Comparison of ENCODE assay signal across 8 cellular contexts in genomic region chr6:43334466-43335095, GRCh38. TPM values are rescaled to one million over a fixed set of nuclear protein-coding genes. Genes with fewer than 3 reads are reported as not detected.
DNase-seq lines count a peak whose midpoint lies in the region; ATAC-seq and TF ChIP-seq lines count a peak whose summit lies in the region.

No MANE protein-coding gene starts in this region.

- CTCF ChIA-PET in Panc1 (lab: Charles Lee), result interaction anchor here (0.6 to 1.2 kb wide), 4 partner anchors 14 to 71 kb away, joined by 3 to 9 read pairs (median 3); partner anchors contain the start of gene CRIP3

- intact Hi-C loops in Panc1 (cut with micrococcal nuclease; ENCODE audit: unreplicated experiment), result loop anchor here (2.0 kb wide), 1 partner anchor 72 kb away; no protein-coding TSS in a partner anchor

- H3K4me1 ChIP-seq in BE2C, result no peaks in the 10 kb centered on the region
- H3K4me1 ChIP-seq in HAP-1, result no peaks in the 10 kb centered on the region
- H3K4me1 ChIP-seq in Panc1 (ENCODE audit: control insufficient read depth, insufficient read depth, low read length), result no peaks in the 10 kb centered on the region
- H3K4me1 ChIP-seq in neutrophil (ENCODE audit: control insufficient read depth in 1 of 2, insufficient read depth in 1 of 2, low read depth in 1 of 2, low read length in 1 of 2), result peaks cover 35 to 42% of the 10 kb centered on the region in 2 experiments

- no TSS peak for BruUV-seq in Panc1 (replicated peaks; lab: Mats Ljungman, UMichigan)

- TF ChIP-seq POLR2A in erythroblast (IDR thresholded peaks at IDR 0.05; ENCODE audit: low read length), result no peak

- DNase-seq in BE2C (no peak), HAP-1 (ENCODE audit: low spot score in 2 of 2) (peak; percentile 32 to 81), Panc1 (ENCODE audit: low read depth, low spot score) (peak; percentile 46), erythroblast (lab: John Stamatoyannopoulos, UW) (peak; percentile 33 to 48), UCSD-AML1 (lab: John Stamatoyannopoulos, UW; ENCODE audit: unreplicated experiment) (no peak)
- no peak for DNase-seq in stimulated activated naive CD8-positive, alpha-beta T cell treated with anti-CD3 and anti-CD28 coated beads, Interleukin-15, Interleukin-2, amounts not matched to agents 100 U/mL and 50 U/mL, for 24 hours

- H3K9me3 ChIP-seq in BE2C, result no peaks in the 10 kb centered on the region
- no peaks in the 10 kb centered on the region for H3K9me3 ChIP-seq in HAP-1
- no peaks in the 10 kb centered on the region for H3K9me3 ChIP-seq in Panc1 (ENCODE audit: control insufficient read depth, insufficient read depth, low read depth, low read length)
- no peaks in the 10 kb centered on the region for H3K9me3 ChIP-seq in neutrophil

- in situ Hi-C loops in HAP-1 (cut with MboI; ENCODE audit: low sequenced_read_pairs), result loop anchor here (5.0 kb wide), 1 partner anchor 72 kb away; no protein-coding TSS in a partner anchor
- in situ Hi-C loops in Panc1 (cut with HindIII; ENCODE audit: low pct_unique_long_range_greater_than_20kb, low sequenced_read_pairs), result no loop called here

- H3K36me3 ChIP-seq in BE2C (peaks cover 12% of the 10 kb centered on the region), HAP-1 (replicated peaks) (peaks cover 16% of the 10 kb centered on the region), Panc1 (ENCODE audit: control insufficient read depth, insufficient read depth, low read length) (peaks cover 9% of the 10 kb centered on the region), neutrophil (peaks cover 33% of the 10 kb centered on the region)

- H3K27me3 ChIP-seq in BE2C (no peaks in the 10 kb centered on the region), HAP-1 (ENCODE audit: low read depth) (no peaks in the 10 kb centered on the region), Panc1 (ENCODE audit: control insufficient read depth, insufficient read depth, low read length) (no peaks in the 10 kb centered on the region), neutrophil (no peaks in the 10 kb centered on the region)

- TF ChIP-seq CTCF in BE2C (IDR thresholded peaks at IDR 0.05; ENCODE audit: low read depth, low read length) (peak; percentile 62), Panc1 (IDR thresholded peaks at IDR 0.05) (peak; percentile 67), neutrophil (IDR thresholded peaks at IDR 0.05) (peak; percentile 17)

- POLR2A ChIA-PET in Panc1 (lab: Charles Lee), result interaction anchor here (1.2 kb wide), 1 partner anchor 14 kb away, joined by 3 read pairs; no protein-coding TSS in a partner anchor

- ATAC-seq in Panc1, result peak; percentile 90
- ATAC-seq in GM18867 (IDR thresholded peaks at IDR 0.05; ENCODE audit: unreplicated experiment), result no peak
- ATAC-seq in stimulated activated naive CD8-positive, alpha-beta T cell treated with anti-CD3 and anti-CD28 coated beads, Interleukin-15, Interleukin-2, amounts not matched to agents 100 U/mL and 50 U/mL, for 24 hours, result no peak

- H3K4me3 ChIP-seq in BE2C (ENCODE audit: low read depth, low read length), result no peak overlapping the region
- no peak overlapping the region for H3K4me3 ChIP-seq in HAP-1
- H3K4me3 ChIP-seq in Panc1 (ENCODE audit: low read depth in 2 of 2, low read length in 2 of 2), result no peak overlapping the region
- H3K4me3 ChIP-seq in neutrophil (ENCODE audit: low read depth in 1 of 2, low read length in 1 of 2), result no peak overlapping the region

- H3K27ac ChIP-seq in Panc1 (ENCODE audit: low read length) (no peak overlapping the region), neutrophil (no peak overlapping the region)

RNA-seq across cellular contexts. Expression of gene CRIP3, which starts 26.0 kb away (rescaled TPM):
- polyA plus RNA-seq in BE2C (2012; ENCODE audit: insufficient read depth, insufficient read length, low read depth), result 2.1 TPM
- 0.64 TPM for total RNA-seq in Panc1 (2021; ENCODE audit: unreplicated experiment)
- polyA plus RNA-seq in Panc1 (2012; ENCODE audit: insufficient read length), result 0.44 TPM

RNA-seq across cellular contexts. Expression of gene ZNF318, which starts 34.9 kb away (rescaled TPM):
- 13.8 TPM for polyA plus RNA-seq in BE2C (2012; ENCODE audit: insufficient read depth, insufficient read length, low read depth)
- 28.0 TPM for total RNA-seq in Panc1 (2021; ENCODE audit: unreplicated experiment)
- 10.6 TPM for polyA plus RNA-seq in Panc1 (2012; ENCODE audit: insufficient read length)

RNA-seq across cellular contexts. Expression of gene SLC22A7, which starts 36.5 kb away (rescaled TPM):
- not detected for polyA plus RNA-seq in BE2C (2012; ENCODE audit: insufficient read depth, insufficient read length, low read depth)
- total RNA-seq in Panc1 (2021; ENCODE audit: unreplicated experiment), result not detected
- polyA plus RNA-seq in Panc1 (2012; ENCODE audit: insufficient read length), result not detected

Comparison
In these comparisons a context has a peak if more than half of its experiments do, and no peak if none do; other contexts are left out.
1. DNase-seq: peak in HAP-1 (2 of 2), Panc1 (single experiment) and erythroblast (2 of 2); none in BE2C (single experiment), UCSD-AML1 (single experiment) and stimulated activated naive CD8-positive, alpha-beta T cell treated with anti-CD3 and anti-CD28 coated beads, Interleukin-15, Interleukin-2, amounts not matched to agents 100 U/mL and 50 U/mL, for 24 hours (single experiment).
2. CTCF ChIP-seq: peak in every context shown above with its lines; median percentile 67 in Panc1; 62 in BE2C; 17 in neutrophil.